31 cellular contexts compared by ENCODE assay signal in genomic region chr3:137205394-137206060, GRCh38.
A peak's percentile ranks its signal among the peaks of the same experiment; 100 is the strongest.
DNase-seq lines count a peak whose midpoint lies in the region; ATAC-seq, FAIRE-seq and TF ChIP-seq lines count a peak whose summit lies in the region.
"Had no signal": no experiment of that assay in that cellular context is flagged by ENCODE, and none has a peak within 500 bp of the region (broad histone marks: within the 10 kb centered on the region; RNA-seq: fewer than 3 reads in every experiment).

No MANE protein-coding gene starts in this region.

- no peaks in the 10 kb centered on the region for H3K9me3 Mint-ChIP-seq in MCF 10A (ENCODE audit: unreplicated experiment)
- H3K9me3 Mint-ChIP-seq in activated CD8-positive, alpha-beta T cell treated with anti-CD3 and anti-CD28 coated beads, Interleukin-2, amount 10 ng/mL, durations not matched to agents 7 days and 5 days (ENCODE audit: insufficient read depth) = no peaks in the 10 kb centered on the region
- no peaks in the 10 kb centered on the region for H3K9me3 Mint-ChIP-seq in stimulated activated memory B cell treated with anti-CD40 and anti-IgM and Interleukin-4, amounts not matched to agents 10 μg/mL and 1 μg/mL and 100 μg/mL, for 72 hours
- H3K9me3 Mint-ChIP-seq: activated CD4-positive, alpha-beta T cell treated with anti-CD3 and anti-CD28 coated beads, Interleukin-2, amount 10 ng/mL, durations not matched to agents 24 days and 14 days had no signal

- no peak overlapping the region for H2AFZ ChIP-seq in HepG2 (ENCODE audit: low read length)

- no peak for TF ChIP-seq POLR2A in HepG2 (IDR thresholded peaks at IDR 0.05; ENCODE audit: insufficient read depth in 1 of 2, low read depth in 2 of 2, low read length in 2 of 2)

- no peaks in the 10 kb centered on the region for H3K4me1 Mint-ChIP-seq in MCF 10A (ENCODE audit: insufficient read depth, unreplicated experiment)
- H3K4me1 Mint-ChIP-seq in activated CD8-positive, alpha-beta T cell treated with anti-CD3 and anti-CD28 coated beads, Interleukin-2, amount 10 ng/mL, durations not matched to agents 7 days and 5 days (ENCODE audit: low read depth) = no peaks in the 10 kb centered on the region
- no peaks in the 10 kb centered on the region for H3K4me1 Mint-ChIP-seq in stimulated activated memory B cell treated with anti-CD40 and anti-IgM and Interleukin-4, amounts not matched to agents 10 μg/mL and 1 μg/mL and 100 μg/mL, for 72 hours
- H3K4me1 Mint-ChIP-seq: activated CD4-positive, alpha-beta T cell treated with anti-CD3 and anti-CD28 coated beads, Interleukin-2, amount 10 ng/mL, durations not matched to agents 24 days and 14 days; CD4-positive, CD25-positive, alpha-beta regulatory T cell; naive thymus-derived CD4-positive, alpha-beta T cell; stimulated activated effector memory CD8-positive, alpha-beta T cell treated with anti-CD3 and anti-CD28 coated beads, Interleukin-12 subunit alpha, Interleukin-12 subunit beta, amount 100 ng/mL, for 72 hours had no signal

- H3K36me3 ChIP-seq in adipocyte (ENCODE audit: control insufficient read depth, insufficient read depth, low read length, severe bottlenecking) = no peaks in the 10 kb centered on the region
- no peaks in the 10 kb centered on the region for H3K36me3 ChIP-seq in HepG2 (replicated peaks in 1 of 2; ENCODE audit: control insufficient read depth in 1 of 2, insufficient read depth in 2 of 2, low read length in 2 of 2)
- H3K36me3 ChIP-seq: prostate gland, SJSA1, upper lobe of left lung had no signal

- no peak for FAIRE-seq in HepG2 (lab: Jason Lieb, UNC)
- FAIRE-seq: GM12891 had no signal

- no peaks in the 10 kb centered on the region for H3K27me3 Mint-ChIP-seq in MCF 10A (ENCODE audit: insufficient read depth, unreplicated experiment)
- peaks cover 3% of the 10 kb centered on the region for H3K27me3 Mint-ChIP-seq in activated CD8-positive, alpha-beta T cell treated with anti-CD3 and anti-CD28 coated beads, Interleukin-2, amount 10 ng/mL, durations not matched to agents 7 days and 5 days (ENCODE audit: low read depth)
- no peaks in the 10 kb centered on the region for H3K27me3 Mint-ChIP-seq in stimulated activated memory B cell treated with anti-CD40 and anti-IgM and Interleukin-4, amounts not matched to agents 10 μg/mL and 1 μg/mL and 100 μg/mL, for 72 hours
- H3K27me3 Mint-ChIP-seq: CD4-positive, CD25-positive, alpha-beta regulatory T cell had no signal

- H3K4me3 Mint-ChIP-seq in MCF 10A (ENCODE audit: unreplicated experiment) = no peak overlapping the region
- H3K4me3 Mint-ChIP-seq in activated CD8-positive, alpha-beta T cell treated with anti-CD3 and anti-CD28 coated beads, Interleukin-2, amount 10 ng/mL, durations not matched to agents 7 days and 5 days = no peak overlapping the region
- H3K4me3 Mint-ChIP-seq in stimulated activated memory B cell treated with anti-CD40 and anti-IgM and Interleukin-4, amounts not matched to agents 10 μg/mL and 1 μg/mL and 100 μg/mL, for 72 hours = no peak overlapping the region
- H3K4me3 Mint-ChIP-seq: activated CD4-positive, alpha-beta T cell treated with anti-CD3 and anti-CD28 coated beads, Interleukin-2, amount 10 ng/mL, durations not matched to agents 24 days and 14 days; activated naive CD8-positive, alpha-beta T cell; CD4-positive, CD25-positive, alpha-beta regulatory T cell; naive thymus-derived CD4-positive, alpha-beta T cell; stimulated activated effector memory CD8-positive, alpha-beta T cell treated with anti-CD3 and anti-CD28 coated beads, Interleukin-12 subunit alpha, Interleukin-12 subunit beta, amount 100 ng/mL, for 72 hours; WTC11 had no signal

- intact Hi-C loops in MCF 10A (cut with micrococcal nuclease) = no loop called here
- intact Hi-C loops in HepG2 (cut with micrococcal nuclease; ENCODE audit: unreplicated experiment) = no loop called here
- intact Hi-C loops in sciatic nerve (cut with DNase I) = no loop called here

- no peak overlapping the region for H3K4me3 ChIP-seq in adipocyte (ENCODE audit: low read length)
- no peak overlapping the region for H3K4me3 ChIP-seq in HepG2 (replicated peaks in 1 of 3; ENCODE audit: insufficient read depth in 1 of 3, low read depth in 2 of 3, low read length in 3 of 3)
- H3K4me3 ChIP-seq: prostate gland, SJSA1, upper lobe of left lung had no signal

- no peak for TF ChIP-seq EP300 in HepG2 (IDR thresholded peaks at IDR 0.05; ENCODE audit: low read depth in 2 of 2, low read length in 2 of 2)
- TF ChIP-seq EP300 in HepG2 (CRISPR knock-in tag; IDR thresholded peaks at IDR 0.05; ENCODE audit: borderline replicate concordance) = no peak

- H3K27me3 ChIP-seq in adipocyte (replicated peaks; ENCODE audit: control insufficient read depth, insufficient read depth, low read length) (no peaks in the 10 kb centered on the region), HepG2 (ENCODE audit: control insufficient read depth in 1 of 2, insufficient read depth in 2 of 2, low read length in 2 of 2) (no peaks in the 10 kb centered on the region)
- H3K27me3 ChIP-seq: SJSA1, upper lobe of left lung had no signal

- POLR2A ChIA-PET in MCF 10A (lab: Yijun Ruan, JAX) = no interaction called here
- POLR2A ChIA-PET in HepG2 (lab: Yijun Ruan, JAX) = no interaction called here
- POLR2A ChIA-PET in activated CD8-positive, alpha-beta T cell treated with anti-CD3 and anti-CD28 coated beads, Interleukin-2, amount 10 ng/mL, durations not matched to agents 7 days and 5 days (lab: Charles Lee) = no interaction called here

- no peak overlapping the region for H3K27ac Mint-ChIP-seq in MCF 10A (ENCODE audit: low read depth, unreplicated experiment)
- no peak overlapping the region for H3K27ac Mint-ChIP-seq in activated CD8-positive, alpha-beta T cell treated with anti-CD3 and anti-CD28 coated beads, Interleukin-2, amount 10 ng/mL, durations not matched to agents 7 days and 5 days
- H3K27ac Mint-ChIP-seq in stimulated activated memory B cell treated with anti-CD40 and anti-IgM and Interleukin-4, amounts not matched to agents 10 μg/mL and 1 μg/mL and 100 μg/mL, for 72 hours = no peak overlapping the region
- H3K27ac Mint-ChIP-seq: activated CD4-positive, alpha-beta T cell treated with anti-CD3 and anti-CD28 coated beads, Interleukin-2, amount 10 ng/mL, durations not matched to agents 24 days and 14 days; activated naive CD8-positive, alpha-beta T cell; CD4-positive, CD25-positive, alpha-beta regulatory T cell; naive thymus-derived CD4-positive, alpha-beta T cell; stimulated activated effector memory CD8-positive, alpha-beta T cell treated with anti-CD3 and anti-CD28 coated beads, Interleukin-12 subunit alpha, Interleukin-12 subunit beta, amount 100 ng/mL, for 72 hours; WTC11 had no signal

- ATAC-seq in HepG2 (no peak), sciatic nerve (no peak)
- ATAC-seq in activated CD8-positive, alpha-beta T cell treated with anti-CD3 and anti-CD28 coated beads, Interleukin-2, amount 10 ng/mL, durations not matched to agents 7 days and 5 days = no peak
- ATAC-seq in stimulated activated memory B cell treated with anti-CD40 and anti-IgM and Interleukin-4, amounts not matched to agents 10 μg/mL and 1 μg/mL and 100 μg/mL, for 72 hours = no peak
- ATAC-seq: left ventricle myocardium superior; naive thymus-derived CD4-positive, alpha-beta T cell; stimulated activated effector memory CD8-positive, alpha-beta T cell treated with anti-CD3 and anti-CD28 coated beads, Interleukin-12 subunit alpha, Interleukin-12 subunit beta, amount 100 ng/mL, for 72 hours; WTC11 had no signal

- CTCF ChIA-PET in MCF 10A (lab: Yijun Ruan, JAX) (no interaction called here), HepG2 (lab: Yijun Ruan, JAX; ENCODE audit: low intra/inter-chr PET ratio, low total read pairs) (no interaction called here)
- CTCF ChIA-PET in activated CD8-positive, alpha-beta T cell treated with anti-CD3 and anti-CD28 coated beads, Interleukin-2, amount 10 ng/mL, durations not matched to agents 7 days and 5 days (lab: Charles Lee) = no interaction called here

- H3K9me3 ChIP-seq in adipocyte (ENCODE audit: control insufficient read depth, low read length) = no peaks in the 10 kb centered on the region
- no peaks in the 10 kb centered on the region for H3K9me3 ChIP-seq in HepG2 (ENCODE audit: low read length)
- H3K9me3 ChIP-seq: prostate gland, SJSA1, upper lobe of left lung had no signal

- in situ Hi-C loops in T47D (cut with HindIII; ENCODE audit: low pct_unique_long_range_greater_than_20kb, low sequenced_read_pairs) = no loop called here
- in situ Hi-C loops in HepG2 (cut with HindIII; ENCODE audit: extremely low pct_ligation_motif_present, low pct_unique_long_range_greater_than_20kb) = no loop called here

- BruUV-seq in MCF 10A (replicated peaks; lab: Mats Ljungman, UMichigan) = no TSS peak
- no TSS peak for BruUV-seq in HepG2 (replicated peaks; lab: Mats Ljungman, UMichigan)

- no peak overlapping the region for H3K9ac ChIP-seq in adipocyte (ENCODE audit: low read length)
- H3K9ac ChIP-seq in HepG2 (ENCODE audit: insufficient read depth, low read depth, low read length) = no peak overlapping the region

- no peaks in the 10 kb centered on the region for H3K79me2 ChIP-seq in HepG2 (ENCODE audit: insufficient read depth, low read length)

- TF ChIP-seq RAD21 in HepG2 (CRISPR knock-in tag; IDR thresholded peaks at IDR 0.05) = no peak

- no peak for TF ChIP-seq CTCF in MCF 10A (IDR thresholded peaks at IDR 0.05; ENCODE audit: unreplicated experiment)
- TF ChIP-seq CTCF in HepG2 (CRISPR knock-in tag; IDR thresholded peaks at IDR 0.05) = no peak

- WGBS in HepG2 (ENCODE audit: low lambda C conversion rate) = 0% methylated on average over 5 of the region's 5 CpGs

- no peaks in the 10 kb centered on the region for H3K36me3 Mint-ChIP-seq in MCF 10A (ENCODE audit: insufficient read depth, unreplicated experiment)
- no peaks in the 10 kb centered on the region for H3K36me3 Mint-ChIP-seq in activated CD8-positive, alpha-beta T cell treated with anti-CD3 and anti-CD28 coated beads, Interleukin-2, amount 10 ng/mL, durations not matched to agents 7 days and 5 days (ENCODE audit: low read depth)
- no peaks in the 10 kb centered on the region for H3K36me3 Mint-ChIP-seq in stimulated activated memory B cell treated with anti-CD40 and anti-IgM and Interleukin-4, amounts not matched to agents 10 μg/mL and 1 μg/mL and 100 μg/mL, for 72 hours
- H3K36me3 Mint-ChIP-seq: activated naive CD8-positive, alpha-beta T cell; CD4-positive, CD25-positive, alpha-beta regulatory T cell; naive thymus-derived CD4-positive, alpha-beta T cell; stimulated activated effector memory CD8-positive, alpha-beta T cell treated with anti-CD3 and anti-CD28 coated beads, Interleukin-12 subunit alpha, Interleukin-12 subunit beta, amount 100 ng/mL, for 72 hours; WTC11 had no signal

- H3K4me1 ChIP-seq in adipocyte (ENCODE audit: control insufficient read depth, insufficient read depth, low read length) (no peaks in the 10 kb centered on the region), HepG2 (ENCODE audit: insufficient read depth, low read length) (no peaks in the 10 kb centered on the region)
- H3K4me1 ChIP-seq: prostate gland, SJSA1 had no signal

- H4K20me1 ChIP-seq in HepG2 (ENCODE audit: insufficient read depth, low read length) = no peaks in the 10 kb centered on the region

- H3K27ac ChIP-seq in HepG2 (ENCODE audit: extremely low read length, insufficient read depth, low read length) = no peak overlapping the region
- H3K27ac ChIP-seq: prostate gland, SJSA1, upper lobe of left lung had no signal

- DNase-seq in T47D (ENCODE audit: low read depth in 1 of 2, low spot score in 1 of 2) = peak; percentile 37 to 47
- DNase-seq in MCF 10A (ENCODE audit: unreplicated experiment) = no peak
- peak; percentile 8 for DNase-seq in adipocyte (ENCODE audit: low read depth)
- DNase-seq in HepG2 (ENCODE audit: low spot score) = peak; percentile 21
- DNase-seq in NAMALWA (ENCODE audit: low spot score) = no peak
- DNase-seq in activated CD8-positive, alpha-beta T cell treated with anti-CD3 and anti-CD28 coated beads, Interleukin-2, amount 10 ng/mL, durations not matched to agents 7 days and 5 days = no peak
- DNase-seq in sciatic nerve (ENCODE audit: low spot score) = no peak
- DNase-seq: activated CD4-positive, alpha-beta T cell treated with anti-CD3 and anti-CD28 coated beads, Interleukin-2, amount 10 ng/mL, durations not matched to agents 24 days and 14 days; anterior cingulate cortex; Calu3; CD4-positive, CD25-positive, alpha-beta regulatory T cell; effector CD4-positive, alpha-beta T cell; islet precursor cell; left ventricle myocardium superior; naive thymus-derived CD4-positive, alpha-beta T cell; NCI-H1092 treated with DMSO at 0.1 percent for 48 hours; NCI-H1694 treated with DMSO at 0.1 percent for 48 hours; NCI-H446; NCI-H82; stimulated activated CD4-positive, alpha-beta T cell treated with anti-CD3 and anti-CD28 coated beads, Interleukin-15, amount 100 ng/mL, for 24 hours; stimulated activated CD4-positive, alpha-beta T cell treated with anti-CD3 and anti-CD28 coated beads, Interleukin-4, amount 100 ng/mL, for 4 hours; substantia nigra; T-helper 9 cell; upper lobe of left lung had no signal

- H3K4me2 ChIP-seq in HepG2 (ENCODE audit: low read depth, low read length) = no peak overlapping the region

Comparison
In these comparisons a context has a peak if more than half of its experiments do, and no peak if none do; other contexts are left out.
1. DNase-seq: peak in T47D (2 of 2), adipocyte (single experiment) and HepG2 (single experiment); none in MCF 10A (single experiment), NAMALWA (single experiment), activated CD8-positive, alpha-beta T cell treated with anti-CD3 and anti-CD28 coated beads, Interleukin-2, amount 10 ng/mL, durations not matched to agents 7 days and 5 days (single experiment) and sciatic nerve (single experiment).